ENCODE assay signal across 1 cellular context in genomic region chr13:25447396-25447795, GRCh38.
TF ChIP-seq lines count a peak whose summit lies in the region.

No MANE protein-coding gene starts in this region.

TF ChIP-seq in HepG2, 621 proteins besides CTCF, POLR2A, EP300 and RAD21 (continued from another document):
- TF ChIP-seq BRF2 (CRISPR knock-in tag; IDR thresholded peaks at IDR 0.05) (no peak), ETS1 (CRISPR knock-in tag; IDR thresholded peaks at IDR 0.05) (no peak), SP5 (CRISPR knock-in tag; IDR thresholded peaks at IDR 0.05; ENCODE audit: borderline replicate concordance, low read depth) (no peak)
- TF ChIP-seq, protein P1, sequence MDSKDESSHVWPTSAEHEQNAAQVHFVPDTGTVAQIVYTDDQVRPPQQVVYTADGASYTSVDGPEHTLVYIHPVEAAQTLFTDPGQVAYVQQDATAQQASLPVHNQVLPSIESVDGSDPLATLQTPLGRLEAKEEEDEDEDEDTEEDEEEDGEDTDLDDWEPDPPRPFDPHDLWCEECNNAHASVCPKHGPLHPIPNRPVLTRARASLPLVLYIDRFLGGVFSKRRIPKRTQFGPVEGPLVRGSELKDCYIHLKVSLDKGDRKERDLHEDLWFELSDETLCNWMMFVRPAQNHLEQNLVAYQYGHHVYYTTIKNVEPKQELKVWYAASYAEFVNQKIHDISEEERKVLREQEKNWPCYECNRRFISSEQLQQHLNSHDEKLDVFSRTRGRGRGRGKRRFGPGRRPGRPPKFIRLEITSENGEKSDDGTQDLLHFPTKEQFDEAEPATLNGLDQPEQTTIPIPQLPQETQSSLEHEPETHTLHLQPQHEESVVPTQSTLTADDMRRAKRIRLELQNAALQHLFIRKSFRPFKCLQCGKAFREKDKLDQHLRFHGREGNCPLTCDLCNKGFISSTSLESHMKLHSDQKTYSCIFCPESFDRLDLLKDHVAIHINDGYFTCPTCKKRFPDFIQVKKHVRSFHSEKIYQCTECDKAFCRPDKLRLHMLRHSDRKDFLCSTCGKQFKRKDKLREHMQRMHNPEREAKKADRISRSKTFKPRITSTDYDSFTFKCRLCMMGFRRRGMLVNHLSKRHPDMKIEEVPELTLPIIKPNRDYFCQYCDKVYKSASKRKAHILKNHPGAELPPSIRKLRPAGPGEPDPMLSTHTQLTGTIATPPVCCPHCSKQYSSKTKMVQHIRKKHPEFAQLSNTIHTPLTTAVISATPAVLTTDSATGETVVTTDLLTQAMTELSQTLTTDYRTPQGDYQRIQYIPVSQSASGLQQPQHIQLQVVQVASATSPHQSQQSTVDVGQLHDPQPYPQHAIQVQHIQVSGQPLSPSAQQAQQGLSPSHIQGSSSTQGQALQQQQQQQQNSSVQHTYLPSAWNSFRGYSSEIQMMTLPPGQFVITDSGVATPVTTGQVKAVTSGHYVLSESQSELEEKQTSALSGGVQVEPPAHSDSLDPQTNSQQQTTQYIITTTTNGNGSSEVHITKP (CRISPR knock-in tag; IDR thresholded peaks at IDR 0.05; ENCODE audit: low read depth) = no peak
